In genomic region chr2:112275314-112275886, GRCh38 we compare ENCODE assay signal across 1 cellular context.
TF ChIP-seq lines count a peak whose summit lies in the region.

Gene ZC3H6 (plus strand): TSS chr2:112275597. CDS start chr2:112275995, 398 bp downstream.

TF ChIP-seq in HepG2, 621 proteins besides CTCF, POLR2A, EP300 and RAD21 (continued from another document and continues in another):
- TF ChIP-seq TERF1 (CRISPR knock-in tag; IDR thresholded peaks at IDR 0.05): peak; percentile 33; the same call in 1 of the 2 replicates
- peak; percentile 99 for TF ChIP-seq ZNF619 (CRISPR knock-in tag; IDR thresholded peaks at IDR 0.05)
- TF ChIP-seq ZNF687 (CRISPR knock-in tag; IDR thresholded peaks at IDR 0.05): peak; percentile 94
- no peak for TF ChIP-seq SMARCE1 (IDR thresholded peaks at IDR 0.05; ENCODE audit: borderline replicate concordance)
- peak; percentile 79 for TF ChIP-seq TFAP4 (IDR thresholded peaks at IDR 0.05; ENCODE audit: borderline replicate concordance, low read depth)
- TF ChIP-seq ZNF740 (CRISPR knock-in tag; IDR thresholded peaks at IDR 0.05): peak; percentile 73; the same call in 1 of the 2 replicates
- TF ChIP-seq CSRNP1 (CRISPR knock-in tag; IDR thresholded peaks at IDR 0.05): peak; percentile 95
- no peak for TF ChIP-seq EZH2 (conservative IDR thresholded peaks at IDR 0.05; ENCODE audit: low read depth, low read length)
- peak; percentile 25; the same call in 1 of the 2 replicates for TF ChIP-seq ZNF337 (CRISPR knock-in tag; IDR thresholded peaks at IDR 0.05; ENCODE audit: borderline replicate concordance, low read depth)
- peak; percentile 97 for TF ChIP-seq ZNF747 (CRISPR knock-in tag; IDR thresholded peaks at IDR 0.05; ENCODE audit: borderline replicate concordance)
- TF ChIP-seq ATF3 (CRISPR knock-in tag; IDR thresholded peaks at IDR 0.05): peak; percentile 75
- peak; percentile 96 for TF ChIP-seq ZC3H4 (CRISPR knock-in tag; IDR thresholded peaks at IDR 0.05; ENCODE audit: borderline replicate concordance)
- TF ChIP-seq KMT2A (CRISPR knock-in tag; IDR thresholded peaks at IDR 0.05): peak; percentile 94
- no peak for TF ChIP-seq ATF7 (IDR thresholded peaks at IDR 0.05)
- TF ChIP-seq ATF7 (CRISPR knock-in tag; IDR thresholded peaks at IDR 0.05): peak; percentile 88
- TF ChIP-seq SIX1 (CRISPR knock-in tag; IDR thresholded peaks at IDR 0.05; ENCODE audit: borderline replicate concordance): peak; percentile 70; the same call in 1 of the 2 replicates
- peak; percentile 59 for TF ChIP-seq ZBTB10 (CRISPR knock-in tag; IDR thresholded peaks at IDR 0.05; ENCODE audit: borderline replicate concordance)
- TF ChIP-seq ZBTB39 (CRISPR knock-in tag; IDR thresholded peaks at IDR 0.05): 0 out of 2 replicates have a peak, but pooled peaks have one; percentile 83
- TF ChIP-seq ZNF331 (CRISPR knock-in tag; IDR thresholded peaks at IDR 0.05): peak; percentile 91; the same call in 1 of the 2 replicates
- peak; percentile 98 for TF ChIP-seq ZNF670 (CRISPR knock-in tag; IDR thresholded peaks at IDR 0.05; ENCODE audit: borderline replicate concordance)
- TF ChIP-seq ZNF552 (CRISPR knock-in tag; IDR thresholded peaks at IDR 0.05; ENCODE audit: borderline replicate concordance): peak; percentile 95
- TF ChIP-seq ZNF766 (CRISPR knock-in tag; IDR thresholded peaks at IDR 0.05; ENCODE audit: borderline replicate concordance): peak; percentile 81; the same call in 1 of the 2 replicates
- TF ChIP-seq RBAK (CRISPR knock-in tag; IDR thresholded peaks at IDR 0.05): peak; percentile 39; the same call in 1 of the 2 replicates
- TF ChIP-seq ZC3H13 (CRISPR knock-in tag; IDR thresholded peaks at IDR 0.05): peak; percentile 94
- TF ChIP-seq ZNF224 (CRISPR knock-in tag; IDR thresholded peaks at IDR 0.05): 0 out of 2 replicates have a peak, but pooled peaks have one; percentile 13
- peak; percentile 98 for TF ChIP-seq ZNF615 (CRISPR knock-in tag; IDR thresholded peaks at IDR 0.05; ENCODE audit: borderline replicate concordance)
- peak; percentile 92 for TF ChIP-seq ZBTB25 (CRISPR knock-in tag; IDR thresholded peaks at IDR 0.05)
- peak; percentile 97 for TF ChIP-seq SALL1 (CRISPR knock-in tag; IDR thresholded peaks at IDR 0.05)
- TF ChIP-seq ZNF800 (CRISPR knock-in tag; IDR thresholded peaks at IDR 0.05): peak; percentile 75; the same call in 1 of the 2 replicates
- peak; percentile 51 for TF ChIP-seq TBL1XR1 (IDR thresholded peaks at IDR 0.05; ENCODE audit: borderline replicate concordance, low read length, partially characterized antibody)
- peak; percentile 99 for TF ChIP-seq KLF6 (CRISPR knock-in tag; IDR thresholded peaks at IDR 0.05)
- peak; percentile 65; the same call in 1 of the 2 replicates for TF ChIP-seq ZNF367 (CRISPR knock-in tag; IDR thresholded peaks at IDR 0.05; ENCODE audit: borderline replicate concordance)
- TF ChIP-seq TRAFD1 (CRISPR knock-in tag; IDR thresholded peaks at IDR 0.05; ENCODE audit: borderline replicate concordance): peak; percentile 77; the same call in 1 of the 2 replicates
